20 cellular contexts compared by ENCODE assay signal in genomic region chr3:63228087-63228486, GRCh38. TPM values are rescaled to one million over a fixed set of nuclear protein-coding genes. Genes with fewer than 3 reads are reported as not detected.
DNase-seq lines count a peak whose midpoint lies in the region; ATAC-seq and TF ChIP-seq lines count a peak whose summit lies in the region.
"Had no signal": no experiment of that assay in that cellular context is flagged by ENCODE, and none has a peak within 500 bp of the region (broad histone marks: within the 10 kb centered on the region; RNA-seq: fewer than 3 reads in every experiment).

No MANE protein-coding gene starts in this region.

- no peaks in the 10 kb centered on the region for H3K27me3 Mint-ChIP-seq in WTC11 (ENCODE audit: low read depth)
- H3K27me3 Mint-ChIP-seq: CD4-positive, CD25-positive, alpha-beta regulatory T cell had no signal

- no peaks in the 10 kb centered on the region for H3K27me3 ChIP-seq in MM.1S (replicated peaks; ENCODE audit: insufficient read depth, low read length)
- H3K27me3 ChIP-seq: MG63 had no signal

- no peak overlapping the region for H3K4me3 ChIP-seq in MM.1S (ENCODE audit: low read length)
- H3K4me3 ChIP-seq: MG63 had no signal

- H3K9ac ChIP-seq in MM.1S (ENCODE audit: low read length): no peak overlapping the region

- H3K27ac Mint-ChIP-seq in WTC11: no peak overlapping the region

- H3K4me3 Mint-ChIP-seq in WTC11: no peak overlapping the region
- H3K4me3 Mint-ChIP-seq: CD4-positive, CD25-positive, alpha-beta regulatory T cell had no signal

- H2AFZ ChIP-seq in MM.1S (ENCODE audit: low read length): peak overlapping the region; percentile 92; the same call in 1 of the 2 replicates

- no peaks in the 10 kb centered on the region for H3K36me3 Mint-ChIP-seq in WTC11
- H3K36me3 Mint-ChIP-seq: CD4-positive, CD25-positive, alpha-beta regulatory T cell had no signal

- H3K27ac ChIP-seq in MM.1S (ENCODE audit: low read length): no peak overlapping the region
- H3K27ac ChIP-seq: 22Rv1, HL-60 had no signal

- H3K9me2 ChIP-seq in MM.1S (replicated peaks; ENCODE audit: insufficient read depth, low read length): no peaks in the 10 kb centered on the region

- peak; percentile 62 for ATAC-seq in WTC11
- ATAC-seq: Panc1 had no signal

- CTCF ChIA-PET in WTC11 (lab: Charles Lee): interaction anchor here (0.7 to 2.0 kb wide), 15 partner anchors 11 to 606 kb away, joined by 3 to 26 read pairs (median 4); partner anchors contain the start of gene CADPS
- CTCF ChIA-PET in GM10248 (lab: Yijun Ruan, JAX): interaction anchor here (0.9 to 1.5 kb wide), 7 partner anchors 10 to 606 kb away, joined by 3 to 5 read pairs (median 4); no protein-coding TSS in a partner anchor

- peaks cover 20% of the 10 kb centered on the region for H3K4me1 Mint-ChIP-seq in WTC11
- H3K4me1 Mint-ChIP-seq: CD4-positive, CD25-positive, alpha-beta regulatory T cell had no signal

- no peaks in the 10 kb centered on the region for H3K79me2 ChIP-seq in MM.1S (ENCODE audit: low read length)

- DNase-seq in NCI-H146 (lab: John Stamatoyannopoulos, UW): peak; percentile 0
- no peak for DNase-seq in NCI-H146 treated with DMSO at 0.1 percent for 48 hours (lab: John Stamatoyannopoulos, UW; ENCODE audit: unreplicated experiment)
- DNase-seq in MM.1S: no peak
- DNase-seq in WTC11 (ENCODE audit: low spot score): no peak
- DNase-seq in retina: peak; percentile 19
- DNase-seq in NCI-H446 treated with DMSO at 0.1 percent for 48 hours (lab: John Stamatoyannopoulos, UW): no peak
- no peak for DNase-seq in activated naive CD4-positive, alpha-beta T cell treated with anti-CD3 and anti-CD28 coated beads, Interleukin-2, amount 50 U/mL, for 16 hours
- DNase-seq in GM10248 (ENCODE audit: extremely low spot score): no peak
- DNase-seq: GOT3, MG63, NCI-H2081 treated with DMSO at 0.1 percent for 48 hours, SW 1271 had no signal

- no peaks in the 10 kb centered on the region for H4K20me1 ChIP-seq in MM.1S (ENCODE audit: insufficient read depth, low read length)

- peak overlapping the region; percentile 52; the same call in 1 of the 2 replicates for H3K4me2 ChIP-seq in MM.1S (ENCODE audit: low read depth, low read length)

- no peaks in the 10 kb centered on the region for H3F3A ChIP-seq in MM.1S (ENCODE audit: insufficient read depth, low read length)

- POLR2A ChIA-PET in WTC11 (lab: Charles Lee) (interaction anchor here (0.8 kb wide), 1 partner anchor 567 kb away, joined by 3 read pairs; no protein-coding TSS in a partner anchor), GM10248 (lab: Yijun Ruan, JAX) (no interaction called here)

- H3K4me1 ChIP-seq in MM.1S (ENCODE audit: low read length): 0 out of 2 replicates have a peak, but pooled peaks cover 4% of the 10 kb centered on the region
- H3K4me1 ChIP-seq: Caco-2 had no signal

- TF ChIP-seq CTCF in MM.1S (IDR thresholded peaks at IDR 0.05; ENCODE audit: low read length): no peak
- no peak for TF ChIP-seq CTCF in WTC11 (IDR thresholded peaks at IDR 0.05)
- no peak for TF ChIP-seq CTCF in GM10248 (IDR thresholded peaks at IDR 0.05; ENCODE audit: control extremely low read depth, extremely low read depth, low read depth, missing control alignments)

- H3K9me3 Mint-ChIP-seq in WTC11: peaks cover 4% of the 10 kb centered on the region

- no peaks in the 10 kb centered on the region for H3K36me3 ChIP-seq in MM.1S (replicated peaks; ENCODE audit: insufficient read depth, low read length)
- H3K36me3 ChIP-seq: MG63 had no signal

- no peaks in the 10 kb centered on the region for H3K9me3 ChIP-seq in MM.1S (replicated peaks; ENCODE audit: insufficient read depth, low read length)
- H3K9me3 ChIP-seq: Caco-2, MG63 had no signal

TF ChIP-seq in WTC11, 78 proteins besides CTCF, POLR2A, EP300 and RAD21:
- TF ChIP-seq TP53 (CRISPR knock-in tag; IDR thresholded peaks at IDR 0.05): no peak
- TF ChIP-seq MAX (CRISPR knock-in tag; IDR thresholded peaks at IDR 0.05): no peak
- TF ChIP-seq KAT7 (CRISPR knock-in tag; IDR thresholded peaks at IDR 0.05; ENCODE audit: borderline replicate concordance): no peak

RNA-seq across cellular contexts. Expression of gene SYNPR, which starts 50.0 kb away (rescaled TPM):
- total RNA-seq in WTC11 (2021): 0.78 to 1.4 TPM (median 0.85 TPM) in 3 replicates
- total RNA-seq: Caco-2; CD4-positive, CD25-positive, alpha-beta regulatory T cell; HT1080; IMR-90; SK-MEL-5 had no signal

Comparison
In these comparisons a context has a peak if more than half of its experiments do, and no peak if none do; other contexts are left out.
1. DNase-seq: peak in NCI-H146 (single experiment) and retina (single experiment); none in NCI-H146 treated with DMSO at 0.1 percent for 48 hours (single experiment), MM.1S (single experiment), WTC11 (single experiment), NCI-H446 treated with DMSO at 0.1 percent for 48 hours (single experiment), activated naive CD4-positive, alpha-beta T cell treated with anti-CD3 and anti-CD28 coated beads, Interleukin-2, amount 50 U/mL, for 16 hours (single experiment) and GM10248 (single experiment).